ENCODE assay signal across 34 cellular contexts in genomic region chr13:104099750-104100149, GRCh38.
"Had no signal": no experiment of that assay in that cellular context is flagged by ENCODE, and none has a peak within 500 bp of the region (broad histone marks: within the 10 kb centered on the region; RNA-seq: fewer than 3 reads in every experiment).

No MANE protein-coding gene starts in this region.

- H3K4me2 ChIP-seq: KMS-11 had no signal

- H3K27me3 ChIP-seq: MG63 had no signal

- H3K27ac ChIP-seq: KMS-11 had no signal

- DNase-seq: Karpas-422, Kasumi-1, MG63, MM.1S, MV-4-11, NCI-H1048, NCI-H1092, NCI-H1092 treated with DMSO at 0.1 percent for 48 hours, NCI-H1105, NCI-H1105 treated with DMSO at 0.1 percent for 48 hours, NCI-H1417, NCI-H1417 treated with DMSO at 0.1 percent for 48 hours, NCI-H1436, NCI-H1436 treated with DMSO at 0.1 percent for 48 hours, NCI-H146, NCI-H1694, NCI-H1694 treated with DMSO at 0.1 percent for 48 hours, NCI-H187, NCI-H187 treated with DMSO at 0.1 percent for 48 hours, NCI-H1930, NCI-H2029, NCI-H2029 treated with DMSO at 0.1 percent for 48 hours, NCI-H2081, NCI-H2081 treated with DMSO at 0.1 percent for 48 hours, NCI-H2107, NCI-H2171, NCI-H2171 treated with DMSO at 0.1 percent for 48 hours, NCI-H2227 treated with DMSO at 0.1 percent for 48 hours, NCI-H226, NCI-H345, NCI-H446, NCI-H446 treated with DMSO at 0.1 percent for 48 hours, NCI-H510A had no signal

- H3K36me3 ChIP-seq: MG63 had no signal

- H3K9me3 ChIP-seq: MG63 had no signal

- H3K4me3 ChIP-seq: MG63 had no signal

- H3K9ac ChIP-seq: KMS-11 had no signal
